In the genomic region with DNA sequence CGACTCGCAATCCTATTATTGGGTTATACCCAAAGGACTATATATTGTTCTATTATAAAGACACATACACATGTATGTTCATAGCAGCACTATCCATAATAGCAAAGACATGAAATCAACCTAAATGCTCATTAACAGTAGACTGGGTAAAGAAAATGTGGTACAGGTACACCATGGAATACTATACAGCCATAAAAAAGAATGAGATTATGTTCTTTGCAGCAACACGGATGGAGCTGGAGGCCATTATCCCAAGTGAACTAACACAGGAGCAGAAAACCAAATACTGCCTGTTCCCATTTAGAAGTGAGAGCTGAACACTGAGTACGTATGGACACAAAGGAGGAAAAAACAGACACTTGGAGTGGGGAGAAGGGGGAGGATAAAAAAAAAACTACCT, we compare ENCODE assay signal across 40 cellular contexts.
"Had no signal": no experiment of that assay in that cellular context is flagged by ENCODE, and none has a peak within 500 bp of the region (broad histone marks: within the 10 kb centered on the region; RNA-seq: fewer than 3 reads in every experiment).

No MANE protein-coding gene starts in this region.

- H3K4me1 ChIP-seq: adrenal gland, ascending aorta, body of pancreas, breast epithelium had no signal

- ATAC-seq: activated naive CD4-positive, alpha-beta T cell treated with anti-CD3 and anti-CD28 coated beads, Interleukin-2, amount 50 U/mL, for 72 hours; activated naive CD8-positive, alpha-beta T cell treated with anti-CD3 and anti-CD28 coated beads, Interleukin-2, amount 50 U/mL, for 24 hours; activated T-cell treated with anti-CD3 and anti-CD28 coated beads, Interleukin-2, amount 50 U/mL, for 4 hours; activated T-helper 17 cell treated with anti-CD3 and anti-CD28 coated beads, Interleukin-2, amount 50 U/mL, for 72 hours; body of pancreas had no signal

- H3K36me3 Mint-ChIP-seq: activated naive CD4-positive, alpha-beta T cell treated with anti-CD3 and anti-CD28 coated beads, Interleukin-2, amount 10 ng/mL, durations not matched to agents 7 days and 5 days; activated naive CD4-positive, alpha-beta T cell treated with anti-CD3 and anti-CD28 coated beads, Interleukin-2, amount 50 U/mL, for 24 hours; activated naive CD8-positive, alpha-beta T cell; activated naive CD8-positive, alpha-beta T cell treated with anti-CD3 and anti-CD28 coated beads for 36 hours; activated naive CD8-positive, alpha-beta T cell treated with anti-CD3 and anti-CD28 coated beads, Interleukin-2, amount 10 ng/mL, durations not matched to agents 7 days and 5 days; brain had no signal

- FAIRE-seq: astrocyte, bronchial epithelial cell had no signal

- H3K36me3 ChIP-seq: adrenal gland, ascending aorta, brain microvascular endothelial cell, breast epithelium, cardiac muscle cell had no signal

- H3K4me1 Mint-ChIP-seq: activated naive CD4-positive, alpha-beta T cell treated with anti-CD3 and anti-CD28 coated beads, Interleukin-2, amount 10 ng/mL, durations not matched to agents 7 days and 5 days; activated naive CD4-positive, alpha-beta T cell treated with anti-CD3 and anti-CD28 coated beads, Interleukin-2, amount 50 U/mL, for 24 hours; activated naive CD8-positive, alpha-beta T cell treated with anti-CD3 and anti-CD28 coated beads for 36 hours; activated naive CD8-positive, alpha-beta T cell treated with anti-CD3 and anti-CD28 coated beads, Interleukin-2, amount 10 ng/mL, durations not matched to agents 7 days and 5 days; activated naive CD8-positive, alpha-beta T cell treated with anti-CD3 and anti-CD28 coated beads, Interleukin-2, amount 50 U/mL, for 24 hours; activated T-helper 17 cell treated with anti-CD3 and anti-CD28 coated beads, Interleukin-2, amount 50 U/mL, for 72 hours; brain; central memory CD8-positive, alpha-beta T cell had no signal

- DNase-seq: activated effector memory CD4-positive, alpha-beta T cell treated with anti-CD3 and anti-CD28 coated beads, Interleukin-2, amount 50 U/mL, for 16 hours; activated effector memory CD4-positive, alpha-beta T cell treated with Interleukin-2 at 50 U/mL for 16 hours; activated gamma-delta T cell; activated gamma-delta T cell treated with Interleukin-2 at 50 U/mL for 16 hours; activated naive CD4-positive, alpha-beta T cell; activated naive CD4-positive, alpha-beta T cell treated with anti-CD3 and anti-CD28 coated beads for 36 hours; activated naive CD4-positive, alpha-beta T cell treated with anti-CD3 and anti-CD28 coated beads, Interleukin-2, amount 10 ng/mL, durations not matched to agents 7 days and 5 days; activated naive CD4-positive, alpha-beta T cell treated with anti-CD3 and anti-CD28 coated beads, Interleukin-2, amount 50 U/mL, for 16 hours; activated naive CD4-positive, alpha-beta T cell treated with Interleukin-2 at 50 U/mL for 16 hours; activated naive CD8-positive, alpha-beta T cell treated with anti-CD3 and anti-CD28 coated beads for 36 hours; activated naive CD8-positive, alpha-beta T cell treated with anti-CD3 and anti-CD28 coated beads, Interleukin-2, amount 10 ng/mL, durations not matched to agents 7 days and 5 days; activated naive CD8-positive, alpha-beta T cell treated with anti-CD3 and anti-CD28 coated beads, Interleukin-2, amount 50 U/mL, for 24 hours; activated T-cell treated with anti-CD3 and anti-CD28 coated beads for 4 hours; activated T-cell treated with anti-CD3 and anti-CD28 coated beads, Interleukin-2, amount 50 U/mL, for 1 hour; activated T-cell treated with anti-CD3 and anti-CD28 coated beads, Interleukin-2, amount 50 U/mL, for 24 hours; activated T-cell treated with anti-CD3 and anti-CD28 coated beads, Interleukin-2, amount 50 U/mL, for 4 hours; activated T-cell treated with anti-CD3 and anti-CD28 coated beads, Interleukin-2, amount 50 U/mL, for 48 hours; adrenal gland; amniotic stem cell; amygdala; anterior cingulate cortex; aorta; body of pancreas; brain microvascular endothelial cell; caudate nucleus; central memory CD4-positive, alpha-beta T cell; cerebellar nuclear complex had no signal

- H3K27me3 ChIP-seq: adrenal gland, ascending aorta, body of pancreas, brain microvascular endothelial cell, breast epithelium, cardiac muscle cell had no signal

- H3K4me3 Mint-ChIP-seq: activated naive CD4-positive, alpha-beta T cell treated with anti-CD3 and anti-CD28 coated beads for 36 hours; activated naive CD4-positive, alpha-beta T cell treated with anti-CD3 and anti-CD28 coated beads, Interleukin-2, amount 10 ng/mL, durations not matched to agents 7 days and 5 days; activated naive CD4-positive, alpha-beta T cell treated with anti-CD3 and anti-CD28 coated beads, Interleukin-2, amount 50 U/mL, for 24 hours; activated naive CD8-positive, alpha-beta T cell; activated naive CD8-positive, alpha-beta T cell treated with anti-CD3 and anti-CD28 coated beads for 36 hours; activated naive CD8-positive, alpha-beta T cell treated with anti-CD3 and anti-CD28 coated beads, Interleukin-2, amount 10 ng/mL, durations not matched to agents 7 days and 5 days; activated naive CD8-positive, alpha-beta T cell treated with anti-CD3 and anti-CD28 coated beads, Interleukin-2, amount 50 U/mL, for 24 hours; activated T-cell treated with anti-CD3 and anti-CD28 coated beads, Interleukin-2, amount 50 U/mL, for 24 hours; activated T-cell treated with anti-CD3 and anti-CD28 coated beads, Interleukin-2, amount 50 U/mL, for 4 hours; activated T-helper 1 cell treated with anti-CD3 and anti-CD28 coated beads, Interleukin-12 subunit alpha, Interleukin-12 subunit beta, Interleukin-2, Interleukin-4 antibody, amounts not matched to agents 30 ng/mL and 10 ng/mL and 1 ng/mL, durations not matched to agents 14 hours and 24 hours and 36 hours; activated T-helper 17 cell treated with anti-CD3 and anti-CD28 coated beads, Interleukin-2, amount 50 U/mL, for 72 hours; brain; central memory CD8-positive, alpha-beta T cell had no signal

- H3K27me3 Mint-ChIP-seq: activated naive CD4-positive, alpha-beta T cell treated with anti-CD3 and anti-CD28 coated beads, Interleukin-2, amount 10 ng/mL, durations not matched to agents 7 days and 5 days; activated naive CD4-positive, alpha-beta T cell treated with anti-CD3 and anti-CD28 coated beads, Interleukin-2, amount 50 U/mL, for 24 hours; activated naive CD8-positive, alpha-beta T cell; activated naive CD8-positive, alpha-beta T cell treated with anti-CD3 and anti-CD28 coated beads for 36 hours; activated naive CD8-positive, alpha-beta T cell treated with anti-CD3 and anti-CD28 coated beads, Interleukin-2, amount 10 ng/mL, durations not matched to agents 7 days and 5 days; activated naive CD8-positive, alpha-beta T cell treated with anti-CD3 and anti-CD28 coated beads, Interleukin-2, amount 50 U/mL, for 24 hours; activated T-cell treated with anti-CD3 and anti-CD28 coated beads, Interleukin-2, amount 50 U/mL, for 24 hours; activated T-helper 17 cell treated with anti-CD3 and anti-CD28 coated beads, Interleukin-2, amount 50 U/mL, for 72 hours; brain; central memory CD8-positive, alpha-beta T cell had no signal

- H3K4me3 ChIP-seq: adrenal gland, ascending aorta, body of pancreas, breast epithelium, cardiac muscle cell had no signal

- H3K27ac ChIP-seq: adrenal gland, ascending aorta, body of pancreas, brain microvascular endothelial cell, breast epithelium, cardiac muscle cell had no signal

- H3K27ac Mint-ChIP-seq: activated naive CD4-positive, alpha-beta T cell treated with anti-CD3 and anti-CD28 coated beads for 36 hours; activated naive CD4-positive, alpha-beta T cell treated with anti-CD3 and anti-CD28 coated beads, Interleukin-2, amount 10 ng/mL, durations not matched to agents 7 days and 5 days; activated naive CD4-positive, alpha-beta T cell treated with anti-CD3 and anti-CD28 coated beads, Interleukin-2, amount 50 U/mL, for 24 hours; activated naive CD4-positive, alpha-beta T cell treated with anti-CD3 and anti-CD28 coated beads, Interleukin-2, amount 50 U/mL, for 72 hours; activated naive CD8-positive, alpha-beta T cell; activated naive CD8-positive, alpha-beta T cell treated with anti-CD3 and anti-CD28 coated beads for 36 hours; activated naive CD8-positive, alpha-beta T cell treated with anti-CD3 and anti-CD28 coated beads, Interleukin-2, amount 10 ng/mL, durations not matched to agents 7 days and 5 days; activated naive CD8-positive, alpha-beta T cell treated with anti-CD3 and anti-CD28 coated beads, Interleukin-2, amount 50 U/mL, for 24 hours; activated T-cell treated with anti-CD3 and anti-CD28 coated beads, Interleukin-2, amount 50 U/mL, for 24 hours; activated T-helper 1 cell treated with anti-CD3 and anti-CD28 coated beads, Interleukin-12 subunit alpha, Interleukin-12 subunit beta, Interleukin-2, Interleukin-4 antibody, amounts not matched to agents 30 ng/mL and 10 ng/mL and 1 ng/mL, durations not matched to agents 14 hours and 24 hours and 36 hours; activated T-helper 17 cell treated with anti-CD3 and anti-CD28 coated beads, Interleukin-2, amount 50 U/mL, for 72 hours; activated T-helper 2 cell treated with anti-CD3 and anti-CD28 coated beads, Interferon-gamma antibody, Interleukin-2, Interleukin-4, amounts not matched to agents 10 μg/mL and 5 μg/mL and 100 μg/mL, durations not matched to agents 14 hours and 24 hours and 36 hours; brain had no signal

- H3K9me3 ChIP-seq: adrenal gland, ascending aorta, body of pancreas, breast epithelium had no signal
